Comparison of ENCODE assay signal across 8 cellular contexts in the genomic region with DNA sequence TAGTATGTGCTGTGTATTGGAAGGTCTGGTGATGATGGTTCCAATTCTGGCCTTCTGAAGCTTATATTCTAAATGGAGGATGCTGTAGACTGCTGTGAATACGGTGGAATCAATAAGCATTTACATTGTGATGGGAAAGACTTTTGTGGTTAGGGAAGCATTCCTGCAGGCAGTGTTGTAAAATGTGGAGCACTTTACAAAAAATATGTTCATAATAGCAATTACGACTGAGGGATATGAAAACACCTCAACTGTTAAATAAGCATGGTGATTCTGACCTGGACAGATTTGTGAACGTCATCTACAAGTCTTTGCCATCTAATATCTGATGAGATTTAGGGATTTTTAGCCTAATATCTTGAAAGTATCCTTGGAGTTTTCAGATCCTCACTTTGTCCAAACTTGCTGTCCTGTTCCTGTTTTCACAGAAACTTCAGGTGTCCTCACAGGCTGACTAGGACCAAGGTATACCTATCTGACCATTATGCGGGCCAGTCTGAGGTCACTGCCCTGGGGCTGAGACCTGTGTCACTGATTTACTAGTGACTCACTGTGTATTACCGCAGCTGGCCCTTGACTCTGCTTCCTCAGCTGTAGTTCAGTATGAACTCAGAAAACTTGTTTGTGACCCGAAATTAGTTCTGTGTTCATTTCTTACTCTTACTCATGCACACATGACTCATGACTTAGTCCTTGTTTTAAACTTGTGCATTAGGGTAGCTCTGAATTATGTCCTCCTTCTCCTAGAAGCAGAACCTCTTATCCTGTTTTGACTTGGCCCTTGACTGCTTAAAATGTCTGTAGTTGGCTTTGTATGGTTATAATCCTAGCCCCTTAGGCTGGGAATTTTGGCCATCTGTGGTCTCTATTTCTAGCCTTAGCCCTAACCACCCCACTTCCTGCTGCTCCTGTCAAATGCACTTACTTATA.
DNase-seq lines count a peak whose midpoint lies in the region; ATAC-seq lines count a peak whose summit lies in the region.

No MANE protein-coding gene starts in this region.

- no peak overlapping the region for H3K4me3 Mint-ChIP-seq in stimulated activated naive CD8-positive, alpha-beta T cell treated with anti-CD3 and anti-CD28 coated beads, Interleukin-15, Interleukin-2, amounts not matched to agents 100 ng/mL and 50 ng/mL, for 24 hours

- peak; percentile 98 for ATAC-seq in GM19351 (IDR thresholded peaks at IDR 0.05; ENCODE audit: unreplicated experiment)
- peak; percentile 97 for ATAC-seq in HG03196 (IDR thresholded peaks at IDR 0.05; ENCODE audit: unreplicated experiment)

- DNase-seq in DMS53 treated with DMSO at 0.1 percent for 48 hours (lab: John Stamatoyannopoulos, UW; ENCODE audit: unreplicated experiment) (peak; percentile 86), T1000 (lab: John Stamatoyannopoulos, UW) (peak; percentile 55), glomerular visceral epithelial cell (ENCODE audit: extremely low spot score) (peak; percentile 95), NCI-H2227 (lab: John Stamatoyannopoulos, UW; ENCODE audit: unreplicated experiment) (no peak)
- DNase-seq in stimulated activated naive CD4-positive, alpha-beta T cell treated with Interleukin-2 at 50 U/mL for 16 hours (lab: John Stamatoyannopoulos, UW) = no peak

- H3K9me3 Mint-ChIP-seq in stimulated activated naive CD8-positive, alpha-beta T cell treated with anti-CD3 and anti-CD28 coated beads, Interleukin-15, Interleukin-2, amounts not matched to agents 100 ng/mL and 50 ng/mL, for 24 hours = peaks cover 24% of the 10 kb centered on the region

- peaks cover 42% of the 10 kb centered on the region for H3K36me3 Mint-ChIP-seq in stimulated activated naive CD8-positive, alpha-beta T cell treated with anti-CD3 and anti-CD28 coated beads, Interleukin-15, Interleukin-2, amounts not matched to agents 100 ng/mL and 50 ng/mL, for 24 hours (ENCODE audit: low read depth)

- peak overlapping the region; percentile 84 for H3K27ac Mint-ChIP-seq in stimulated activated naive CD8-positive, alpha-beta T cell treated with anti-CD3 and anti-CD28 coated beads, Interleukin-15, Interleukin-2, amounts not matched to agents 100 ng/mL and 50 ng/mL, for 24 hours

- H3K4me1 Mint-ChIP-seq in stimulated activated naive CD8-positive, alpha-beta T cell treated with anti-CD3 and anti-CD28 coated beads, Interleukin-15, Interleukin-2, amounts not matched to agents 100 ng/mL and 50 ng/mL, for 24 hours (ENCODE audit: low read depth) = peaks cover 12% of the 10 kb centered on the region

- H3K27me3 Mint-ChIP-seq in stimulated activated naive CD8-positive, alpha-beta T cell treated with anti-CD3 and anti-CD28 coated beads, Interleukin-15, Interleukin-2, amounts not matched to agents 100 ng/mL and 50 ng/mL, for 24 hours = no peaks in the 10 kb centered on the region

Comparison
In these comparisons a context has a peak if more than half of its experiments do, and no peak if none do; other contexts are left out.
1. DNase-seq: peak in DMS53 treated with DMSO at 0.1 percent for 48 hours (single experiment), T1000 (single experiment) and glomerular visceral epithelial cell (single experiment); none in stimulated activated naive CD4-positive, alpha-beta T cell treated with Interleukin-2 at 50 U/mL for 16 hours (single experiment) and NCI-H2227 (single experiment).